ENCODE assay signal across 14 cellular contexts in the genomic region with DNA sequence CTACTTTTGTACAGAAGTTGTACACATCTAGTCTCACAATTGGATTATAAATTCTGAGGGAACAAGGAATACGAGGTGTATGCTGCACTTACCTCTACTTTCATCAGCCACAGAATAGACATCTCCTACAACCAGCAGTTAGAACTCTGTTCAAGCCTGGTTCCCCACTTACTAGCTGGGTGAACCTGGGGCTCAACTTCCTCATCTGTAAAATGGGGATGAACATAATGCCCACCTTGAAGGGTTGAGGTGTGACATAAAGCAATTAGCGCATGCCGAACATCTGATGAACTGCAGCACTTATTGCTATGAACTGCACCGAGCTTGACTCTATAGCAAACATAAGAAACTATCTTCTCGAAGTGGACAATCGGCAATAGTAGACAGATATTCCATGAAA.
"Had no signal": no experiment of that assay in that cellular context is flagged by ENCODE, and none has a peak within 500 bp of the region (broad histone marks: within the 10 kb centered on the region; RNA-seq: fewer than 3 reads in every experiment).

No MANE protein-coding gene starts in this region.

- H3K27me3 Mint-ChIP-seq: activated CD4-positive, alpha-beta T cell treated with anti-CD3 and anti-CD28 coated beads, Interleukin-2, amount 10 ng/mL, durations not matched to agents 7 days and 5 days; brain had no signal

- H3K9me3 Mint-ChIP-seq: activated CD4-positive, alpha-beta T cell treated with anti-CD3 and anti-CD28 coated beads, Interleukin-2, amount 10 ng/mL, durations not matched to agents 7 days and 5 days; activated naive CD4-positive, alpha-beta T cell treated with anti-CD3 and anti-CD28 coated beads for 36 hours; T-helper 1 cell treated with Interleukin-12 subunit alpha and Interleukin-12 subunit beta and Interleukin-4 antibody, amounts not matched to agents 30 μg/mL and 1 μg/mL, for 36 hours had no signal

- H3K36me3 ChIP-seq: pancreas had no signal

- ATAC-seq: esophagus mucosa, SK-N-SH treated with all-trans-retinoic acid at 6 μM for 48 hours had no signal

- H3K9me3 ChIP-seq: pancreas had no signal

- H3K27me3 ChIP-seq: pancreas had no signal

- DNase-seq: activated CD4-positive, alpha-beta T cell treated with anti-CD3 and anti-CD28 coated beads, Interleukin-2, amount 10 ng/mL, durations not matched to agents 7 days and 5 days; activated CD4-positive, CD25-positive, alpha-beta regulatory T cell; activated CD8-positive, alpha-beta memory T cell treated with anti-CD3 and anti-CD28 coated beads for 24 hours; activated naive CD4-positive, alpha-beta T cell treated with anti-CD3 and anti-CD28 coated beads for 36 hours; cerebellar nuclear complex; mesendoderm; pancreas; retina; stimulated activated CD4-positive, alpha-beta T cell treated with anti-CD3 and anti-CD28 coated beads, Interleukin-2, amount 100 ng/mL, for 24 hours; stimulated activated naive CD4-positive, alpha-beta T cell had no signal

- H3K4me3 Mint-ChIP-seq: activated CD4-positive, alpha-beta T cell treated with anti-CD3 and anti-CD28 coated beads, Interleukin-2, amount 10 ng/mL, durations not matched to agents 7 days and 5 days; activated naive CD4-positive, alpha-beta T cell treated with anti-CD3 and anti-CD28 coated beads for 36 hours; brain; T-helper 1 cell treated with Interleukin-12 subunit alpha and Interleukin-12 subunit beta and Interleukin-4 antibody, amounts not matched to agents 30 μg/mL and 1 μg/mL, for 36 hours had no signal

- H3K27ac Mint-ChIP-seq: activated CD4-positive, alpha-beta T cell treated with anti-CD3 and anti-CD28 coated beads, Interleukin-2, amount 10 ng/mL, durations not matched to agents 7 days and 5 days; activated naive CD4-positive, alpha-beta T cell treated with anti-CD3 and anti-CD28 coated beads for 36 hours; T-helper 1 cell treated with Interleukin-12 subunit alpha and Interleukin-12 subunit beta and Interleukin-4 antibody, amounts not matched to agents 30 μg/mL and 1 μg/mL, for 36 hours had no signal

- H3K4me3 ChIP-seq: pancreas had no signal
